10 cellular contexts compared by ENCODE assay signal in the genomic region with DNA sequence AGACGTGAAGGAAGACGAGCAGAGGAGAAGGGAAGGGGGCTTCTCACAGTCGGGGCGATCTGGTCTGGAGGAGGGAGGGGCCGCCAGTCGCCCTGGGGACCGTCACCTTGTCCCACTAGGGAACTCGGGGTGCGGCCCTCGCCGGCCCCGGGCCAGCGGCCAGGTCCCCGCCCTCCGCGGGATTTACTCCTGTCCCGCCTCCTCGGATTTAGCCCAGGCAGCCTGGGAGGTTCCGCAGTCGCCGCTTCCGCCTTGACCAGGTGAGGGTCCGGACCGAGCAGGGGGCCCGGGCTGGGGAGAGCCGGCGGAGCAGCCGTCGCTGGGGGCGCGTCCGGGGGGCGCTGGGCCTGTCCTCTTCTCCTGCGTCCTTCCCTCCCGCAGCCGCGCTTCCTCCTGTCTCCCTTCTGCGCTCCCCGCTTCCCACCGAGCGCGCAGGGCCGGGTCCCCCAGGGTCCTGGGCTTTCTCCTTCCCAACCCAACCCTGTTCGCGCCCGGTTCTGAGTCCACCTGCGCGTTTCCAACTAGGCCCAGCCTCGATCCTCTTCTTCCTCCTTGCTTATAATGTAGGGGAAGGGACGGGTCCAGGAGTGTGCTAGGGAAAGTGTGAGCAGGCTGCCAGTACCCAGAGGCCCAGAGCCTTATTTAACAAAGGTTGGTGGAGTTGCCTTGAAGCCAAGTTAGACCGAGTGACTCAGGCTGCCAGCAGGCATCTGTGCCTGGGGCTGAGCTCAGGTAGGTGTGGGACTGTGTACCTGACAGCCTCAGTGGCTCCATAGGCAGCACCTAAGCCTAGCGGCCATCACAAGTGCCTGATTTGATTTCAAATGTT. TPM values are rescaled to one million over a fixed set of nuclear protein-coding genes. Genes with fewer than 3 reads are reported as not detected.
DNase-seq lines count a peak whose midpoint lies in the region; ATAC-seq and TF ChIP-seq lines count a peak whose summit lies in the region.
"Had no signal": no experiment of that assay in that cellular context is flagged by ENCODE, and none has a peak within 500 bp of the region (broad histone marks: within the 10 kb centered on the region; RNA-seq: fewer than 3 reads in every experiment).

Gene TNK1 (plus strand): TSS at position 235 of the 829 bp plus-strand sequence. CDS start 1,838 bp downstream, outside the sequence.

- peak; percentile 27 for DNase-seq in GM10266 (ENCODE audit: extremely low spot score)
- peak; percentile 24 for DNase-seq in astrocyte of the hippocampus (ENCODE audit: low read depth, low spot score)
- DNase-seq in natural killer cell treated with Interleukin-12 subunit alpha and Interleukin-12 subunit beta and Interleukin-15 and Interleukin-18, amount 100 ng/mL, for 72 hours (ENCODE audit: low spot score): no peak
- no peak for DNase-seq in cerebellar nuclear complex (lab: John Stamatoyannopoulos, UW)

- peaks cover 0 to 5% of the 10 kb centered on the region in 2 donors for H3K4me1 Mint-ChIP-seq in natural killer cell treated with Interleukin-12 subunit alpha and Interleukin-12 subunit beta and Interleukin-15 and Interleukin-18, amount 100 ng/mL, for 72 hours (ENCODE audit: low read depth in 2 of 2)

- peaks cover 3% of the 10 kb centered on the region for H3K9me3 Mint-ChIP-seq in natural killer cell treated with Interleukin-12 subunit alpha and Interleukin-12 subunit beta and Interleukin-15 and Interleukin-18, amount 100 ng/mL, for 72 hours

- no peak for ATAC-seq in natural killer cell treated with Interleukin-12 subunit alpha and Interleukin-12 subunit beta and Interleukin-15 and Interleukin-18, amount 100 ng/mL, for 72 hours
- ATAC-seq in HG03571 (IDR thresholded peaks at IDR 0.05; ENCODE audit: unreplicated experiment): no peak
- ATAC-seq in HG03135 (IDR thresholded peaks at IDR 0.05; ENCODE audit: unreplicated experiment): no peak

- H3K4me3 Mint-ChIP-seq in natural killer cell treated with Interleukin-12 subunit alpha and Interleukin-12 subunit beta and Interleukin-15 and Interleukin-18, amount 100 ng/mL, for 72 hours: no peak within 1 kb of the TSS

- H3K27ac ChIP-seq in iPS-18a (ENCODE audit: low read length) (no peak within 1 kb of the TSS), skeletal muscle tissue (ENCODE audit: low read depth, low read length) (peak within 1 kb of the TSS; percentile 84)
- H3K27ac ChIP-seq: SJSA1 had no signal

- no peak within 1 kb of the TSS for H3K27ac Mint-ChIP-seq in natural killer cell treated with Interleukin-12 subunit alpha and Interleukin-12 subunit beta and Interleukin-15 and Interleukin-18, amount 100 ng/mL, for 72 hours
- H3K27ac Mint-ChIP-seq: stimulated activated naive CD8-positive, alpha-beta T cell treated with anti-CD3 and anti-CD28 coated beads, Interleukin-15, Interleukin-2, amounts not matched to agents 100 ng/mL and 50 ng/mL, for 24 hours had no signal

- peaks cover 32 to 39% of the 10 kb centered on the region in 2 donors for H3K27me3 Mint-ChIP-seq in natural killer cell treated with Interleukin-12 subunit alpha and Interleukin-12 subunit beta and Interleukin-15 and Interleukin-18, amount 100 ng/mL, for 72 hours

- peaks cover 6% of the 10 kb centered on the region for H3K36me3 Mint-ChIP-seq in natural killer cell treated with Interleukin-12 subunit alpha and Interleukin-12 subunit beta and Interleukin-15 and Interleukin-18, amount 100 ng/mL, for 72 hours

- H3K36me3 ChIP-seq in iPS-18a (ENCODE audit: control insufficient read depth, low read depth, low read length) (no peaks in the 10 kb centered on the region), skeletal muscle tissue (ENCODE audit: control insufficient read depth in 3 of 3, insufficient read depth in 3 of 3, low read length in 3 of 3) (no peaks in the 10 kb centered on the region)
- H3K36me3 ChIP-seq: SJSA1 had no signal

- H3K9ac ChIP-seq in iPS-18a (ENCODE audit: low read length): peak within 1 kb of the TSS; percentile 39
- H3K9ac ChIP-seq in skeletal muscle tissue (ENCODE audit: low read depth in 1 of 3, low read length in 3 of 3): peak within 1 kb of the TSS; percentile 72 to 87 (median 76)

- H3K9me3 ChIP-seq in iPS-18a (ENCODE audit: control insufficient read depth, low read depth, low read length): peaks cover 7% of the 10 kb centered on the region
- H3K9me3 ChIP-seq in skeletal muscle tissue (ENCODE audit: control insufficient read depth in 3 of 3, low read length in 3 of 3): no peaks in the 10 kb centered on the region

- H3K27me3 ChIP-seq in iPS-18a (ENCODE audit: control insufficient read depth, insufficient read depth, low read length): peaks cover 53% of the 10 kb centered on the region
- peaks cover 10 to 43% (median 29%) of the 10 kb centered on the region in 3 donors for H3K27me3 ChIP-seq in skeletal muscle tissue (ENCODE audit: control insufficient read depth in 3 of 3, insufficient read depth in 3 of 3, low read length in 3 of 3)

- H3K4me1 ChIP-seq in iPS-18a (ENCODE audit: control insufficient read depth, low read depth, low read length): peaks cover 10% of the 10 kb centered on the region
- H3K4me1 ChIP-seq in skeletal muscle tissue (ENCODE audit: control insufficient read depth in 3 of 3, insufficient read depth in 3 of 3, low read length in 3 of 3): peaks cover 24 to 34% (median 27%) of the 10 kb centered on the region in 3 donors

- TF ChIP-seq CTCF in GM10266 (IDR thresholded peaks at IDR 0.05; ENCODE audit: control insufficient read depth, insufficient read depth, low read depth, missing control alignments): no peak

- H3K4me3 ChIP-seq in iPS-18a (ENCODE audit: low read length): peak within 1 kb of the TSS; percentile 66
- H3K4me3 ChIP-seq in skeletal muscle tissue (ENCODE audit: low read length in 3 of 3): peak within 1 kb of the TSS; percentile 65 to 70 (median 65)
- H3K4me3 ChIP-seq: SJSA1 had no signal

RNA-seq across cellular contexts. Expression of gene TNK1, which starts in this region (rescaled TPM):
- not detected for total RNA-seq in skeletal muscle tissue
- total RNA-seq in natural killer cell treated with Interleukin-12 subunit alpha and Interleukin-12 subunit beta and Interleukin-15 and Interleukin-18, amount 100 ng/mL, for 72 hours: under 1 TPM in 1 of 2 donors, not detected in 1; 0.36 TPM
- total RNA-seq: SJSA1 had no signal

Comparison
In these comparisons a context has a peak if more than half of its experiments do, and no peak if none do; other contexts are left out.
1. DNase-seq: peak in GM10266 (single experiment) and astrocyte of the hippocampus (single experiment); none in natural killer cell treated with Interleukin-12 subunit alpha and Interleukin-12 subunit beta and Interleukin-15 and Interleukin-18, amount 100 ng/mL, for 72 hours (single experiment) and cerebellar nuclear complex (0 of 2).